ENCODE assay signal across 14 cellular contexts in genomic region chr3:125108833-125109540, GRCh38. TPM values are rescaled to one million over a fixed set of nuclear protein-coding genes. Genes with fewer than 3 reads are reported as not detected.
DNase-seq lines count a peak whose midpoint lies in the region; ATAC-seq and TF ChIP-seq lines count a peak whose summit lies in the region.
"Had no signal": no experiment of that assay in that cellular context is flagged by ENCODE, and none has a peak within 500 bp of the region (broad histone marks: within the 10 kb centered on the region; RNA-seq: fewer than 3 reads in every experiment).

No MANE protein-coding gene starts in this region.

- H3K36me3 Mint-ChIP-seq in HFFc6 (ENCODE audit: low read depth): peaks cover 19% of the 10 kb centered on the region
- H3K36me3 Mint-ChIP-seq in stimulated activated naive B cell treated with anti-CD40 and anti-IgM and Interleukin-4, amounts not matched to agents 10 μg/mL and 1 μg/mL and 100 μg/mL, for 72 hours: peaks cover 5 to 7% of the 10 kb centered on the region in 2 donors

- peaks cover 74% of the 10 kb centered on the region for H3K4me1 Mint-ChIP-seq in HFFc6 (ENCODE audit: low read depth)
- peaks cover 54 to 61% of the 10 kb centered on the region in 2 donors for H3K4me1 Mint-ChIP-seq in stimulated activated naive B cell treated with anti-CD40 and anti-IgM and Interleukin-4, amounts not matched to agents 10 μg/mL and 1 μg/mL and 100 μg/mL, for 72 hours

- H3K27ac Mint-ChIP-seq in HFFc6: peak overlapping the region; percentile 47
- H3K27ac Mint-ChIP-seq in stimulated activated naive B cell treated with anti-CD40 and anti-IgM and Interleukin-4, amounts not matched to agents 10 μg/mL and 1 μg/mL and 100 μg/mL, for 72 hours: peak overlapping the region; percentile 59
- H3K27ac Mint-ChIP-seq: activated CD4-positive, alpha-beta T cell treated with anti-CD3 and anti-CD28 coated beads, Interleukin-2, amount 10 ng/mL, durations not matched to agents 7 days and 5 days; memory B cell had no signal

- H3K27me3 Mint-ChIP-seq in HFFc6 (ENCODE audit: insufficient read depth): peaks cover 1% of the 10 kb centered on the region
- peaks cover 0 to 15% of the 10 kb centered on the region in 2 donors for H3K27me3 Mint-ChIP-seq in stimulated activated naive B cell treated with anti-CD40 and anti-IgM and Interleukin-4, amounts not matched to agents 10 μg/mL and 1 μg/mL and 100 μg/mL, for 72 hours
- H3K27me3 Mint-ChIP-seq: memory B cell had no signal

- ATAC-seq in stimulated activated naive B cell treated with anti-CD40 and anti-IgM and Interleukin-4, amounts not matched to agents 10 μg/mL and 1 μg/mL and 100 μg/mL, for 72 hours (replicated peaks): peak; percentile 6 to 8
- no peak for ATAC-seq in GM21381 (IDR thresholded peaks at IDR 0.05; ENCODE audit: unreplicated experiment)

- peak overlapping the region; percentile 38 for H3K4me3 Mint-ChIP-seq in HFFc6
- peak overlapping the region in 1 of 2 donors; percentile 8 for H3K4me3 Mint-ChIP-seq in stimulated activated naive B cell treated with anti-CD40 and anti-IgM and Interleukin-4, amounts not matched to agents 10 μg/mL and 1 μg/mL and 100 μg/mL, for 72 hours
- H3K4me3 Mint-ChIP-seq: activated CD4-positive, alpha-beta T cell treated with anti-CD3 and anti-CD28 coated beads, Interleukin-2, amount 10 ng/mL, durations not matched to agents 7 days and 5 days; activated T-cell treated with anti-CD3 and anti-CD28 coated beads, Interleukin-2, amount 50 U/mL, for 4 hours; memory B cell had no signal

- no peak for TF ChIP-seq CTCF in HFFc6 (IDR thresholded peaks at IDR 0.05)

- H3K9me3 Mint-ChIP-seq in HFFc6: peaks cover 8% of the 10 kb centered on the region; the same call in 1 of the 2 replicates
- peaks cover 4 to 7% of the 10 kb centered on the region in 2 donors for H3K9me3 Mint-ChIP-seq in stimulated activated naive B cell treated with anti-CD40 and anti-IgM and Interleukin-4, amounts not matched to agents 10 μg/mL and 1 μg/mL and 100 μg/mL, for 72 hours

- DNase-seq in NCI-H526 (lab: John Stamatoyannopoulos, UW): peak; percentile 43 to 55
- no peak for DNase-seq in NCI-H526 treated with DMSO at 0.1 percent for 48 hours (lab: John Stamatoyannopoulos, UW)
- no peak for DNase-seq in HFFc6
- DNase-seq in dedifferentiated amniotic fluid mesenchymal stem cell (ENCODE audit: extremely low spot score): peak; percentile 19
- DNase-seq in stimulated activated naive B cell treated with anti-CD40 and anti-IgM and Interleukin-4, amounts not matched to agents 10 μg/mL and 1 μg/mL and 100 μg/mL, for 72 hours: no peak
- no peak for DNase-seq in DMS114 treated with DMSO at 0.1 percent for 48 hours (lab: John Stamatoyannopoulos, UW; ENCODE audit: unreplicated experiment)
- no peak for DNase-seq in DMS153 treated with DMSO at 0.1 percent for 48 hours (lab: John Stamatoyannopoulos, UW; ENCODE audit: unreplicated experiment)
- DNase-seq: activated CD4-positive, alpha-beta T cell treated with anti-CD3 and anti-CD28 coated beads, Interleukin-2, amount 10 ng/mL, durations not matched to agents 7 days and 5 days; activated T-cell treated with anti-CD3 and anti-CD28 coated beads, Interleukin-2, amount 50 U/mL, for 4 hours; GOT3; Kasumi-1; NCI-H446 treated with DMSO at 0.1 percent for 48 hours had no signal

RNA-seq across cellular contexts. Expression of gene HEG1, which starts 53.2 kb away (rescaled TPM):
- total RNA-seq in HFFc6 (2021; fragmentation: NEBNext Ultra II Directional; extraction: Animal tissue kit (Norgen Biotek cat#: 25700)): 100 to 1,000 TPM in 4 of 6 experiments, 10 to 100 TPM in 2; 88.6 to 126 (median 105) TPM

Comparison
In these comparisons a context has a peak if more than half of its experiments do, and no peak if none do; other contexts are left out.
1. DNase-seq: peak in NCI-H526 (2 of 2) and dedifferentiated amniotic fluid mesenchymal stem cell (single experiment); none in NCI-H526 treated with DMSO at 0.1 percent for 48 hours (single experiment), HFFc6 (single experiment), stimulated activated naive B cell treated with anti-CD40 and anti-IgM and Interleukin-4, amounts not matched to agents 10 μg/mL and 1 μg/mL and 100 μg/mL, for 72 hours (single experiment), DMS114 treated with DMSO at 0.1 percent for 48 hours (single experiment) and DMS153 treated with DMSO at 0.1 percent for 48 hours (single experiment).